Comparison of ENCODE assay signal across 7 cellular contexts in the genomic region with DNA sequence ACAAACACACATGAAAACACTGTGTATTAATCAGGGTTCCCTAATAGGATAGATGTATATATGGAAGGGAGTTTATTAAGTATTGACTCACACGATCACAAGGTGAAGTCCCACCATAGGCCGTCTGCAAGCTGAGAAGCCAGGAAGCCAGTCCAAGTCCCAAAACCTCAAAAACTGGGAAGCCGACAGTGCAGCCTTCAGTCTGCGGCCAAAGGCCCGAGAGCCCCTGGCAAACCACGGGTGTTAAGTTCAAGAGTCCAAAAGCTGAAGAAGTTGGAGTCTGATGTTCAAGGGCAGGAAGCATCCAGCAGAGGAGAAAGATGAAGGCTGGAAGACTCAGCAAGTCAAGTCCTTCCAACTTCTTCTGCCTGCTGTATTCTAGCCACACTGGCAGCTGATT.
"Had no signal": no experiment of that assay in that cellular context is flagged by ENCODE, and none has a peak within 500 bp of the region (broad histone marks: within the 10 kb centered on the region; RNA-seq: fewer than 3 reads in every experiment).

No MANE protein-coding gene starts in this region.

- H3K36me3 Mint-ChIP-seq: IgD-negative memory B cell had no signal

- H3K36me3 ChIP-seq: HAP-1 had no signal

- H2AFZ ChIP-seq: GM23248 had no signal

- H3K27ac ChIP-seq: GM23248, HL-60 had no signal

- H3K9ac ChIP-seq: GM23248 had no signal

- DNase-seq: GM23248, GOT3, H7, HFFc6 had no signal

- H3K9me3 ChIP-seq: HAP-1 had no signal

- H3K4me1 Mint-ChIP-seq: IgD-negative memory B cell had no signal

- H3K4me3 ChIP-seq: GM23248, HAP-1 had no signal

- H3K4me1 ChIP-seq: HAP-1 had no signal

- H3K4me3 Mint-ChIP-seq: HFFc6, IgD-negative memory B cell had no signal

- H3K27ac Mint-ChIP-seq: HFFc6, IgD-negative memory B cell had no signal
